ENCODE assay signal across 8 cellular contexts in genomic region chr4:154982187-154983047, GRCh38.
A peak's percentile ranks its signal among the peaks of the same experiment; 100 is the strongest.
DNase-seq lines count a peak whose midpoint lies in the region; ATAC-seq and TF ChIP-seq lines count a peak whose summit lies in the region.

No MANE protein-coding gene starts in this region.

- no peaks in the 10 kb centered on the region for H3K9me3 ChIP-seq in left lung

- no peak overlapping the region for H3K4me3 ChIP-seq in left lung

- no peak overlapping the region for H3K4me3 Mint-ChIP-seq in stimulated activated effector memory CD8-positive, alpha-beta T cell treated with anti-CD3 and anti-CD28 coated beads, Interleukin-12 subunit alpha, Interleukin-12 subunit beta, amount 100 ng/mL, for 72 hours

- no peaks in the 10 kb centered on the region for H3K36me3 Mint-ChIP-seq in stimulated activated effector memory CD8-positive, alpha-beta T cell treated with anti-CD3 and anti-CD28 coated beads, Interleukin-12 subunit alpha, Interleukin-12 subunit beta, amount 100 ng/mL, for 72 hours

- ATAC-seq in GM21360 (IDR thresholded peaks at IDR 0.05; ENCODE audit: unreplicated experiment) (peak; percentile 78), SK-N-SH treated with all-trans-retinoic acid at 6 μM for 48 hours (peak; percentile 77), left lung (peak; percentile 85)
- ATAC-seq in stimulated activated effector memory CD8-positive, alpha-beta T cell treated with anti-CD3 and anti-CD28 coated beads, Interleukin-12 subunit alpha, Interleukin-12 subunit beta, amount 100 ng/mL, for 72 hours = peak; percentile 66

- H3K27me3 ChIP-seq in left lung = no peaks in the 10 kb centered on the region

- H3K27ac ChIP-seq in caudate nucleus (ENCODE audit: low read depth, low read length) = no peak overlapping the region
- H3K27ac ChIP-seq in left lung = no peak overlapping the region

- no peaks in the 10 kb centered on the region for H3K36me3 ChIP-seq in left lung

- no peak overlapping the region for H3K27ac Mint-ChIP-seq in stimulated activated effector memory CD8-positive, alpha-beta T cell treated with anti-CD3 and anti-CD28 coated beads, Interleukin-12 subunit alpha, Interleukin-12 subunit beta, amount 100 ng/mL, for 72 hours

- intact Hi-C loops in left lung (cut with DNase I) = no loop called here

- DNase-seq in DMS53 treated with DMSO at 0.1 percent for 48 hours (lab: John Stamatoyannopoulos, UW; ENCODE audit: unreplicated experiment) = peak; percentile 55
- peak in 63 of 76 experiments; percentile 2 to 79 (median 46) for DNase-seq in HUDEP-2 (lab: John Stamatoyannopoulos, UW; ENCODE audit: unreplicated experiment in 76 of 76)
- DNase-seq in caudate nucleus (lab: John Stamatoyannopoulos, UW) = peak in 36 of 61 donors; percentile 1 to 62 (median 12)
- DNase-seq in left lung = peak in 1 of 2 donors; percentile 39
- peak in 1 of 2 donors; percentile 53 for DNase-seq in stimulated activated effector memory CD8-positive, alpha-beta T cell treated with anti-CD3 and anti-CD28 coated beads, Interleukin-12 subunit alpha, Interleukin-12 subunit beta, amount 100 ng/mL, for 72 hours (ENCODE audit: low spot score in 2 of 2)
- no peak for DNase-seq in NCI-H187 treated with DMSO at 0.1 percent for 48 hours (lab: John Stamatoyannopoulos, UW)

- H3K4me1 Mint-ChIP-seq in stimulated activated effector memory CD8-positive, alpha-beta T cell treated with anti-CD3 and anti-CD28 coated beads, Interleukin-12 subunit alpha, Interleukin-12 subunit beta, amount 100 ng/mL, for 72 hours = no peaks in the 10 kb centered on the region

- H3K9me3 Mint-ChIP-seq in stimulated activated effector memory CD8-positive, alpha-beta T cell treated with anti-CD3 and anti-CD28 coated beads, Interleukin-12 subunit alpha, Interleukin-12 subunit beta, amount 100 ng/mL, for 72 hours = no peaks in the 10 kb centered on the region

- H3K4me1 ChIP-seq in left lung = no peaks in the 10 kb centered on the region

- TF ChIP-seq CTCF in left lung (IDR thresholded peaks at IDR 0.05) = peak; percentile 36 to 49

TF ChIP-seq in SK-N-SH treated with all-trans-retinoic acid at 6 μM for 48 hours, 23 proteins besides CTCF, POLR2A, EP300 and RAD21:
- TF ChIP-seq CSDC2 (CRISPR knock-in tag; IDR thresholded peaks at IDR 0.05) (no peak), CSRNP3 (CRISPR knock-in tag; IDR thresholded peaks at IDR 0.05) (no peak), PPARA (CRISPR knock-in tag; IDR thresholded peaks at IDR 0.05; ENCODE audit: borderline replicate concordance) (no peak), ARNTL (CRISPR knock-in tag; IDR thresholded peaks at IDR 0.05; ENCODE audit: borderline replicate concordance, low read depth) (no peak), ZNF565 (CRISPR knock-in tag; conservative IDR thresholded peaks at IDR 0.05; ENCODE audit: low read depth) (no peak), OSR1 (CRISPR knock-in tag; IDR thresholded peaks at IDR 0.05) (no peak), ZFP3 (CRISPR knock-in tag; IDR thresholded peaks at IDR 0.05) (no peak), RARB (CRISPR knock-in tag; IDR thresholded peaks at IDR 0.05) (no peak), ZNF8 (CRISPR knock-in tag; IDR thresholded peaks at IDR 0.05) (no peak)
